ENCODE assay signal across 9 cellular contexts in the genomic region with DNA sequence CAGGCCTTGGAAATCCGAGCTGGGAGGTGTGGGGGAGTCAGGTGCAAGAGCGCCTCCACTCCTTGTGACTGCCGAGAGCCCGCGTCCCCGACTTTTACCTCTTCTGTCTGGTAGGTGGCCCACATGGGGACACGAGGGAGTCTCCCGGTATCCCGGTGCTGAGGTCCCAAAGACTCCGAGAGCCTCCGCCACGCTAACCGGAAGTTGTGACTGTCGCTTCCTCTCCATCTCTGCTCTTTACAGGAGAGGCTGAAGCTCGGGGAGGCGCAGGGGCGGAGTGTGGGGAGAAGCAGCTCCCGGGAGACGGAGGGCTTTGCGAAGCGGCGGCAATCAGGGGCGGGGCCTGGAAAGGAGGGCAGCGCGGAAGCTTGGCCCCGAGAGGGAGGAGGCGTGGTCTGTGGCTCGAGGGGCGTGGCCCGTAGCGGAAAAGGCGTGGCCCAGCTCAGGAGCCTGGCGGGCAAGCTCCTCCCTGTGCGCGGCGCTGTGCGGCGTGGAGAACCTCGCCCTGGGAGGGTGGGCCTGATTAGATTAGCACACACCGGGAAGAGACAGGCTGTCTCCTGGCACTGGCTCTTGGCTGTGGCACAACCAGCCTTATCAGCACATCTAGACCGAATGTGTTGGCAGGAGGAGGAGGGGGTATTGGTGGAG.
DNase-seq lines count a peak whose midpoint lies in the region; ATAC-seq, FAIRE-seq and TF ChIP-seq lines count a peak whose summit lies in the region.
"Had no signal": no experiment of that assay in that cellular context is flagged by ENCODE, and none has a peak within 500 bp of the region (broad histone marks: within the 10 kb centered on the region; RNA-seq: fewer than 3 reads in every experiment).

No MANE protein-coding gene starts in this region.

- H3K27me3 ChIP-seq in Peyer's patch (no peaks in the 10 kb centered on the region), foreskin keratinocyte (no peaks in the 10 kb centered on the region)

- H3K4me1 ChIP-seq in ES-I3 (ENCODE audit: insufficient read depth, low read length) (peaks cover 29% of the 10 kb centered on the region), Peyer's patch (no peaks in the 10 kb centered on the region), foreskin keratinocyte (no peaks in the 10 kb centered on the region)

- H3K4me1 Mint-ChIP-seq in natural killer cell: no peaks in the 10 kb centered on the region
- H3K4me1 Mint-ChIP-seq: naive thymus-derived CD8-positive, alpha-beta T cell had no signal

- H3K9me3 ChIP-seq in ES-I3 (ENCODE audit: control insufficient read depth, insufficient read depth, low read length) (no peaks in the 10 kb centered on the region), Peyer's patch (no peaks in the 10 kb centered on the region)

- H3K9ac ChIP-seq in ES-I3 (ENCODE audit: low read depth, low read length): peak overlapping the region; percentile 32; the same call in 1 of the 2 replicates

- H3K4me3 Mint-ChIP-seq in natural killer cell: no peak overlapping the region

- H3K36me3 ChIP-seq in ES-I3 (ENCODE audit: insufficient read depth, low read length) (peaks cover 2% of the 10 kb centered on the region; the same call in 1 of the 2 replicates), Peyer's patch (no peaks in the 10 kb centered on the region)

- DNase-seq in Peyer's patch: peak in 2 of 3 donors; percentile 50 to 62
- no peak for DNase-seq in foreskin keratinocyte
- peak; percentile 88 for DNase-seq in posterior vena cava (ENCODE audit: low spot score)
- DNase-seq in H54 (ENCODE audit: insufficient read length, low spot score): no peak
- DNase-seq in GM19240 (ENCODE audit: insufficient read length, low spot score): no peak
- DNase-seq in natural killer cell: no peak

- TF ChIP-seq POLR2A in Peyer's patch (IDR thresholded peaks at IDR 0.05): peak in 1 of 2 donors; percentile 37
- no peak for TF ChIP-seq POLR2A in H54 (IDR thresholded peaks at IDR 0.05; ENCODE audit: low read depth, low read length)

- FAIRE-seq in H54 (lab: Jason Lieb, UNC): no peak

- peak overlapping the region in 2 of 4 donors; percentile 7 to 19 for H3K4me3 ChIP-seq in Peyer's patch

- TF ChIP-seq CTCF in Peyer's patch (IDR thresholded peaks at IDR 0.05) (no peak), foreskin keratinocyte (conservative IDR thresholded peaks at IDR 0.05) (no peak), natural killer cell (IDR thresholded peaks at IDR 0.05) (no peak)

- peaks cover 10 to 20% of the 10 kb centered on the region in 2 donors for H3K9me3 Mint-ChIP-seq in natural killer cell

- H3K36me3 Mint-ChIP-seq in natural killer cell: peaks cover 18% of the 10 kb centered on the region
- H3K36me3 Mint-ChIP-seq: naive thymus-derived CD8-positive, alpha-beta T cell had no signal

- ATAC-seq in foreskin keratinocyte (peak; percentile 92), HG02973 (IDR thresholded peaks at IDR 0.05; ENCODE audit: unreplicated experiment) (no peak), natural killer cell (no peak)
- ATAC-seq: naive thymus-derived CD8-positive, alpha-beta T cell had no signal

- intact Hi-C loops in posterior vena cava (cut with DNase I) (no loop called here), natural killer cell (cut with micrococcal nuclease) (no loop called here)

- H3K27me3 Mint-ChIP-seq in natural killer cell (ENCODE audit: low read depth in 2 of 2): no peaks in the 10 kb centered on the region
- H3K27me3 Mint-ChIP-seq: naive thymus-derived CD8-positive, alpha-beta T cell had no signal

- H3K27ac Mint-ChIP-seq in natural killer cell: no peak overlapping the region

- H3K27ac ChIP-seq in Peyer's patch: peak overlapping the region in 1 of 4 donors; percentile 34
- H3K27ac ChIP-seq in foreskin keratinocyte: no peak overlapping the region

Comparison
In these comparisons a context has a peak if more than half of its experiments do, and no peak if none do; other contexts are left out.
1. DNase-seq: peak in Peyer's patch (2 of 3) and posterior vena cava (single experiment); none in foreskin keratinocyte (0 of 2), H54 (single experiment), GM19240 (single experiment) and natural killer cell (single experiment).